In genomic region chr10:43892062-43892765, GRCh38 we compare ENCODE assay signal across 16 cellular contexts.
DNase-seq lines count a peak whose midpoint lies in the region; TF ChIP-seq lines count a peak whose summit lies in the region.
"Had no signal": no experiment of that assay in that cellular context is flagged by ENCODE, and none has a peak within 500 bp of the region (broad histone marks: within the 10 kb centered on the region; RNA-seq: fewer than 3 reads in every experiment).

No MANE protein-coding gene starts in this region.

- peak overlapping the region; percentile 34 to 77 for H3K18ac ChIP-seq in mesenchymal stem cell (ENCODE audit: low read depth in 1 of 2, low read length in 2 of 2)

- H3K79me1 ChIP-seq in mesenchymal stem cell (replicated peaks; ENCODE audit: low read length, poor library complexity, severe bottlenecking): no peaks in the 10 kb centered on the region

- H3K4me1 ChIP-seq in mesenchymal stem cell (ENCODE audit: control insufficient read depth, insufficient read depth, low read depth, low read length): no peaks in the 10 kb centered on the region
- H3K4me1 ChIP-seq: thyroid gland had no signal

- POLR2A ChIA-PET in BJ (lab: Charles Lee): interaction anchor here (0.6 kb wide), 1 partner anchor 175 kb away, joined by 3 read pairs; no protein-coding TSS in a partner anchor

- no peak overlapping the region for H3K27ac ChIP-seq in mesenchymal stem cell (ENCODE audit: low read length, poor library complexity, severe bottlenecking)
- H3K27ac ChIP-seq: epithelial cell of prostate, thyroid gland had no signal

- in situ Hi-C loops in ACHN (cut with HindIII; ENCODE audit: low pct_ligation_motif_present, low pct_unique_long_range_greater_than_20kb, low sequenced_read_pairs): no loop called here

- DNase-seq in BJ (ENCODE audit: low read depth) (peak; percentile 45), RPMI7951 (ENCODE audit: low read depth) (peak; percentile 95), fibroblast of peridontal ligament (ENCODE audit: extremely low read depth) (peak; percentile 45), mesenchymal stem cell (peak; percentile 74), Ammon's horn (ENCODE audit: low spot score) (no peak), ACHN (no peak), SIG-M5 treated with dmso at 0.1 percent for 504 hours (lab: John Stamatoyannopoulos, UW; ENCODE audit: unreplicated experiment) (no peak)
- no peak for DNase-seq in activated T-cell treated with anti-CD3 and anti-CD28 coated beads, Interleukin-2, amount 50 U/mL, for 1 hour
- DNase-seq: activated CD4-positive, CD25-positive, alpha-beta regulatory T cell; activated CD8-positive, alpha-beta memory T cell treated with anti-CD3 and anti-CD28 coated beads, Interleukin-2, amount 50 U/mL, for 4 hours; activated naive CD4-positive, alpha-beta T cell treated with anti-CD3 and anti-CD28 coated beads, Interleukin-2, amount 10 ng/mL, durations not matched to agents 7 days and 5 days; midbrain; MV-4-11; SW 1271; thyroid gland had no signal

- 50% methylated on average over 6 of the region's 6 CpGs for WGBS in mesenchymal stem cell

- H3K4me3 ChIP-seq in BJ (ENCODE audit: low read depth, low read length) (no peak overlapping the region), mesenchymal stem cell (ENCODE audit: insufficient read depth in 1 of 2, low read depth in 1 of 2, low read length in 2 of 2) (no peak overlapping the region)
- H3K4me3 ChIP-seq: thyroid gland had no signal

- no peak for TF ChIP-seq CTCF in BJ (IDR thresholded peaks at IDR 0.05; ENCODE audit: insufficient read depth, low read depth, low read length)

- H3K14ac ChIP-seq in mesenchymal stem cell (ENCODE audit: low read length in 2 of 2): peak overlapping the region in 1 of 2 experiments; percentile 62

- no peak overlapping the region for H2BK5ac ChIP-seq in mesenchymal stem cell (ENCODE audit: low read depth, low read length, poor library complexity, severe bottlenecking)

- peak overlapping the region; percentile 65 for H2BK15ac ChIP-seq in mesenchymal stem cell (ENCODE audit: low read depth, poor library complexity, severe bottlenecking)

- H3K36me3 ChIP-seq in BJ (ENCODE audit: control insufficient read depth, insufficient read depth, low read length) (no peaks in the 10 kb centered on the region), mesenchymal stem cell (ENCODE audit: control insufficient read depth in 1 of 2, insufficient read depth in 2 of 2, low read depth in 1 of 2, low read length in 2 of 2) (no peaks in the 10 kb centered on the region)
- H3K36me3 ChIP-seq: thyroid gland had no signal

- H2BK120ac ChIP-seq in mesenchymal stem cell (ENCODE audit: low read depth, low read length): no peak overlapping the region

- H3K4ac ChIP-seq in mesenchymal stem cell (ENCODE audit: low read depth in 1 of 2, low read length in 2 of 2): peak overlapping the region; percentile 21 to 47

- no peak overlapping the region for H4K8ac ChIP-seq in mesenchymal stem cell (ENCODE audit: low read length)

- no peak overlapping the region for H3K4me2 ChIP-seq in mesenchymal stem cell (ENCODE audit: low read length, poor library complexity, severe bottlenecking)

- no peak overlapping the region for H3K23ac ChIP-seq in mesenchymal stem cell (ENCODE audit: low read length in 2 of 2)

- peak overlapping the region; percentile 6 for H2AFZ ChIP-seq in mesenchymal stem cell (ENCODE audit: low read depth, low read length)

- no peaks in the 10 kb centered on the region for H3K9me3 ChIP-seq in mesenchymal stem cell (ENCODE audit: control insufficient read depth, low read length)
- H3K9me3 ChIP-seq: thyroid gland had no signal

- CTCF ChIA-PET in BJ (lab: Yijun Ruan, JAX): interaction anchor here (1.4 to 1.8 kb wide), 2 partner anchors 9 to 202 kb away, joined by 5 to 7 read pairs; no protein-coding TSS in a partner anchor

- no peak overlapping the region for H3K9ac ChIP-seq in mesenchymal stem cell (ENCODE audit: low read length)

- H4K91ac ChIP-seq in mesenchymal stem cell (ENCODE audit: low read length): no peak overlapping the region

- no peak overlapping the region for H2AK5ac ChIP-seq in mesenchymal stem cell (ENCODE audit: low read length, severe bottlenecking)

- peak overlapping the region; percentile 25 to 57 for H2BK12ac ChIP-seq in mesenchymal stem cell (ENCODE audit: low read length in 2 of 2)

- H3K27me3 ChIP-seq in BJ (ENCODE audit: control insufficient read depth, insufficient read depth, low read length): no peaks in the 10 kb centered on the region
- H3K27me3 ChIP-seq in mesenchymal stem cell (ENCODE audit: control insufficient read depth in 1 of 2, insufficient read depth in 1 of 2, low read length in 2 of 2): no peaks in the 10 kb centered on the region
- H3K27me3 ChIP-seq: thyroid gland had no signal

Comparison
In these comparisons a context has a peak if more than half of its experiments do, and no peak if none do; other contexts are left out.
1. DNase-seq: peak in BJ (single experiment), RPMI7951 (single experiment), fibroblast of peridontal ligament (single experiment) and mesenchymal stem cell (single experiment); none in Ammon's horn (single experiment), ACHN (single experiment), SIG-M5 treated with dmso at 0.1 percent for 504 hours (single experiment) and activated T-cell treated with anti-CD3 and anti-CD28 coated beads, Interleukin-2, amount 50 U/mL, for 1 hour (single experiment).